In genomic region chr2:152100961-152101360, GRCh38 we compare ENCODE assay signal across 28 cellular contexts.
"Had no signal": no experiment of that assay in that cellular context is flagged by ENCODE, and none has a peak within 500 bp of the region (broad histone marks: within the 10 kb centered on the region; RNA-seq: fewer than 3 reads in every experiment).

No MANE protein-coding gene starts in this region.

- H3K9ac ChIP-seq: neural progenitor cell, parathyroid adenoma had no signal

- H2AFZ ChIP-seq: neural progenitor cell, parathyroid adenoma had no signal

- H3K27ac Mint-ChIP-seq: naive B cell; naive thymus-derived CD8-positive, alpha-beta T cell; neural progenitor cell; progenitor cell of endocrine pancreas; stimulated activated effector memory CD8-positive, alpha-beta T cell treated with anti-CD3 and anti-CD28 coated beads, Interleukin-12 subunit alpha, Interleukin-12 subunit beta, amount 100 ng/mL, for 72 hours; stimulated activated naive B cell treated with anti-CD40 and anti-IgM and Interleukin-4, amounts not matched to agents 10 μg/mL and 1 μg/mL and 100 μg/mL, for 72 hours; stimulated activated naive CD8-positive, alpha-beta T cell treated with anti-CD3 and anti-CD28 coated beads, Interleukin-15, Interleukin-2, amounts not matched to agents 100 ng/mL and 50 ng/mL, for 24 hours had no signal

- H3K9me3 Mint-ChIP-seq: naive B cell; neural progenitor cell; stimulated activated effector memory CD8-positive, alpha-beta T cell treated with anti-CD3 and anti-CD28 coated beads, Interleukin-12 subunit alpha, Interleukin-12 subunit beta, amount 100 ng/mL, for 72 hours; stimulated activated naive B cell treated with anti-CD40 and anti-IgM and Interleukin-4, amounts not matched to agents 10 μg/mL and 1 μg/mL and 100 μg/mL, for 72 hours; stimulated activated naive CD8-positive, alpha-beta T cell treated with anti-CD3 and anti-CD28 coated beads, Interleukin-15, Interleukin-2, amounts not matched to agents 100 ng/mL and 50 ng/mL, for 24 hours had no signal

- DNase-seq: naive B cell; naive thymus-derived CD8-positive, alpha-beta T cell; occipital lobe; ovary; posterior cingulate gyrus; psoas muscle; right cardiac atrium; right lobe of liver; sigmoid colon; small intestine; stimulated activated CD4-positive, alpha-beta T cell treated with anti-CD3 and anti-CD28 coated beads, Interleukin-15, amount 100 ng/mL, for 24 hours; stimulated activated CD4-positive, alpha-beta T cell treated with anti-CD3 and anti-CD28 coated beads, Interleukin-2, amount 100 ng/mL, for 24 hours; stimulated activated CD4-positive, alpha-beta T cell treated with anti-CD3 and anti-CD28 coated beads, Interleukin-2, amount 100 ng/mL, for 48 hours; stimulated activated CD4-positive, alpha-beta T cell treated with anti-CD3 and anti-CD28 coated beads, Interleukin-4, amount 100 ng/mL, for 24 hours; stimulated activated naive B cell treated with anti-CD40 and anti-IgM and Interleukin-4, amounts not matched to agents 10 μg/mL and 1 μg/mL and 100 μg/mL, for 72 hours; stimulated activated naive CD4-positive, alpha-beta T cell treated with Interleukin-2 at 50 U/mL for 16 hours; stomach; thyroid gland; trophoblast cell; upper lobe of right lung; uterus had no signal

- H3K9me3 ChIP-seq: ovary, psoas muscle, right lobe of liver, sigmoid colon, stomach, thoracic aorta, thyroid gland, tibial nerve, upper lobe of right lung, uterus had no signal

- H3K36me3 ChIP-seq: neural progenitor cell, ovary, right lobe of liver, sigmoid colon, stomach, thoracic aorta, thyroid gland, tibial nerve, upper lobe of right lung, uterus had no signal

- H3K27ac ChIP-seq: neural progenitor cell, ovary, parathyroid adenoma, psoas muscle, right lobe of liver, sigmoid colon, stomach, thoracic aorta, thyroid gland, tibial nerve, upper lobe of right lung, uterus had no signal

- H3K4me3 Mint-ChIP-seq: stimulated activated effector memory CD8-positive, alpha-beta T cell treated with anti-CD3 and anti-CD28 coated beads, Interleukin-12 subunit alpha, Interleukin-12 subunit beta, amount 100 ng/mL, for 72 hours; stimulated activated naive B cell treated with anti-CD40 and anti-IgM and Interleukin-4, amounts not matched to agents 10 μg/mL and 1 μg/mL and 100 μg/mL, for 72 hours had no signal

- FAIRE-seq: small intestine had no signal

- H3K27me3 ChIP-seq: ovary, right lobe of liver, thyroid gland had no signal

- H3K79me2 ChIP-seq: parathyroid adenoma had no signal

- H3K4me3 ChIP-seq: neural progenitor cell, ovary, psoas muscle, right lobe of liver, sigmoid colon, stomach, thoracic aorta, thyroid gland, tibial nerve, upper lobe of right lung, uterus had no signal

- H3K36me3 Mint-ChIP-seq: naive B cell; naive thymus-derived CD8-positive, alpha-beta T cell; neural progenitor cell; stimulated activated effector memory CD8-positive, alpha-beta T cell treated with anti-CD3 and anti-CD28 coated beads, Interleukin-12 subunit alpha, Interleukin-12 subunit beta, amount 100 ng/mL, for 72 hours; stimulated activated naive B cell treated with anti-CD40 and anti-IgM and Interleukin-4, amounts not matched to agents 10 μg/mL and 1 μg/mL and 100 μg/mL, for 72 hours had no signal

- H3K4me2 ChIP-seq: neural progenitor cell had no signal

- H3K4me1 ChIP-seq: uterus had no signal
